ENCODE assay signal across 10 cellular contexts in the genomic region with DNA sequence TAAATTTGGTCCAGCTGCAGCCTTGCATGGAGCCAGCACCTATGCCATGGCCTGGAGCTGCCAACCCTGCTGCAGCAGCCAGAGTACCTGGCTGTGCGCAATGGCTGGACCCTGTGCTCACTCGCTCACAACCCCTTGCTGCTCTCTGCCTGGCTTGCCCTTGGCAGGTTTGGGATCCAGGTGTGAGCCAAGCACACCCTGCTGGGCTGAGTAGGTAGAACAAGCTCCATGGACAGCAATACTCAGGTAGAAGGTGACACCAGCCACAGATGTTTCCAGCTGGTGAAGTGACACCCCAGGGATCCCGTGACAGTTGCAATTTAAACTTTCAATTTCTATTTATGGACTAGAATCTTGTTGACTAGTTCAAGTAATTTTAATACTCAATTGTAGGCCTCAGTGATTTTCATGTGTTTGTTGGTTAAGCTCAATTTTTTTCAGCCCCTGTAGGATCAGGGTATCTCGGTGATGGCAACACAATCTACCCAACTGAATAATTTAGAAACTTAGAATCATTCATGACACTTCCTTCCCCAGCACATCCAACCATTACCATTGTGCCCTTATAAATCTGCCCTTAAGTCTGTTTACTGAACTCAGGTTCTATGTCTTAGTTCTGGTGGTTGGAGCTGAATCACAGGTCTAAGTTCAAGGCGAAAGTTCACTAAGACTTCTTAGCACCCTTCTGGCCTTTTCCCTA.
DNase-seq lines count a peak whose midpoint lies in the region; ATAC-seq, FAIRE-seq and TF ChIP-seq lines count a peak whose summit lies in the region.
"Had no signal": no experiment of that assay in that cellular context is flagged by ENCODE, and none has a peak within 500 bp of the region (broad histone marks: within the 10 kb centered on the region; RNA-seq: fewer than 3 reads in every experiment).

No MANE protein-coding gene starts in this region.

- no peaks in the 10 kb centered on the region for H3K4me1 Mint-ChIP-seq in endothelial cell (ENCODE audit: unreplicated experiment)

- intact Hi-C loops in left colon (cut with DNase I, micrococcal nuclease): no loop called here

- no peaks in the 10 kb centered on the region for H3K36me3 Mint-ChIP-seq in endothelial cell (ENCODE audit: low read depth, unreplicated experiment)

- H3K4me3 Mint-ChIP-seq in endothelial cell (ENCODE audit: unreplicated experiment): no peak overlapping the region

- peak; percentile 52 for ATAC-seq in stimulated activated naive CD8-positive, alpha-beta T cell treated with anti-CD3 and anti-CD28 coated beads, Interleukin-15, Interleukin-2, amounts not matched to agents 100 U/mL and 50 U/mL, for 24 hours
- no peak for ATAC-seq in left colon

- peak; percentile 13 for FAIRE-seq in HTR-8/SVneo (lab: Jason Lieb, UNC)

- H3K9me3 Mint-ChIP-seq in endothelial cell (ENCODE audit: unreplicated experiment): no peaks in the 10 kb centered on the region

- H3K27me3 Mint-ChIP-seq in endothelial cell (ENCODE audit: unreplicated experiment): no peaks in the 10 kb centered on the region

- peak; percentile 22 for DNase-seq in stimulated activated CD4-positive, alpha-beta T cell treated with anti-CD3 and anti-CD28 coated beads, Interleukin-12 subunit alpha, Interleukin-12 subunit beta, amount 100 ng/mL, for 4 hours
- DNase-seq in stimulated activated CD4-positive, alpha-beta T cell treated with anti-CD3 and anti-CD28 coated beads, Interleukin-1b, Interleukin-23, amount 100 ng/mL, for 48 hours: no peak
- no peak for DNase-seq in HTR-8/SVneo (ENCODE audit: insufficient read length, low spot score)
- peak; percentile 8 for DNase-seq in central memory CD4-positive, alpha-beta T cell
- DNase-seq in stimulated activated naive CD8-positive, alpha-beta T cell treated with anti-CD3 and anti-CD28 coated beads, Interleukin-15, Interleukin-2, amounts not matched to agents 100 U/mL and 50 U/mL, for 24 hours: peak; percentile 19
- DNase-seq in endothelial cell (ENCODE audit: low spot score): no peak
- DNase-seq in left colon: no peak
- DNase-seq in anterior cingulate cortex (lab: John Stamatoyannopoulos, UW): no peak
- DNase-seq: MG63, SK-N-SH had no signal

- H3K27ac Mint-ChIP-seq in endothelial cell (ENCODE audit: unreplicated experiment): no peak overlapping the region

- no peak for TF ChIP-seq CTCF in endothelial cell (IDR thresholded peaks at IDR 0.05; ENCODE audit: unreplicated experiment)

Comparison
In these comparisons a context has a peak if more than half of its experiments do, and no peak if none do; other contexts are left out.
1. DNase-seq: peak in stimulated activated CD4-positive, alpha-beta T cell treated with anti-CD3 and anti-CD28 coated beads, Interleukin-12 subunit alpha, Interleukin-12 subunit beta, amount 100 ng/mL, for 4 hours (single experiment), central memory CD4-positive, alpha-beta T cell (single experiment) and stimulated activated naive CD8-positive, alpha-beta T cell treated with anti-CD3 and anti-CD28 coated beads, Interleukin-15, Interleukin-2, amounts not matched to agents 100 U/mL and 50 U/mL, for 24 hours (single experiment); none in stimulated activated CD4-positive, alpha-beta T cell treated with anti-CD3 and anti-CD28 coated beads, Interleukin-1b, Interleukin-23, amount 100 ng/mL, for 48 hours (single experiment), HTR-8/SVneo (single experiment), endothelial cell (single experiment), left colon (0 of 2) and anterior cingulate cortex (0 of 58).